8 cellular contexts compared by ENCODE assay signal in genomic region chr4:76198411-76199237, GRCh38.
DNase-seq lines count a peak whose midpoint lies in the region; ATAC-seq lines count a peak whose summit lies in the region.

No MANE protein-coding gene starts in this region.

- H3K4me3 ChIP-seq in skin epidermis: no peak overlapping the region

- DNase-seq in COLO829 (ENCODE audit: low spot score) (peak; percentile 52), NCI-H748 treated with DMSO at 0.1 percent for 48 hours (lab: John Stamatoyannopoulos, UW) (peak; percentile 78), amygdala (lab: John Stamatoyannopoulos, UW) (peak in 49 of 56 donors; percentile 8 to 76 (median 45)), hepatic stellate cell (ENCODE audit: low spot score) (peak; percentile 49), SKM-1 (lab: John Stamatoyannopoulos, UW; ENCODE audit: unreplicated experiment) (no peak)

- ATAC-seq in GM19351 (IDR thresholded peaks at IDR 0.05; ENCODE audit: unreplicated experiment) (peak; percentile 41), HG03469 (IDR thresholded peaks at IDR 0.05; ENCODE audit: unreplicated experiment) (peak; percentile 26)

- H3K27ac ChIP-seq in skin epidermis: peak overlapping the region in 20 of 21 experiments; percentile 2 to 83 (median 69)
